21 cellular contexts compared by ENCODE assay signal in genomic region chr2:59910176-59910575, GRCh38.
"Had no signal": no experiment of that assay in that cellular context is flagged by ENCODE, and none has a peak within 500 bp of the region (broad histone marks: within the 10 kb centered on the region; RNA-seq: fewer than 3 reads in every experiment).

No MANE protein-coding gene starts in this region.

- H3K4me1 Mint-ChIP-seq: nephron had no signal

- H3K9me3 ChIP-seq: heart left ventricle, neutrophil, spleen, tibial artery, upper lobe of left lung, uterus had no signal

- H3K27me3 ChIP-seq: neutrophil, spleen, tibial artery, upper lobe of left lung, uterus had no signal

- H3K27ac ChIP-seq: heart left ventricle, neutrophil, spleen, tibial artery, upper lobe of left lung, uterus had no signal

- H3K36me3 Mint-ChIP-seq: stimulated activated memory B cell treated with anti-CD40 and anti-IgM and Interleukin-4, amounts not matched to agents 10 μg/mL and 1 μg/mL and 100 μg/mL, for 72 hours had no signal

- H3K9me3 Mint-ChIP-seq: nephron; stimulated activated memory B cell treated with anti-CD40 and anti-IgM and Interleukin-4, amounts not matched to agents 10 μg/mL and 1 μg/mL and 100 μg/mL, for 72 hours; stimulated activated naive CD8-positive, alpha-beta T cell treated with anti-CD3 and anti-CD28 coated beads, Interleukin-15, Interleukin-2, amounts not matched to agents 100 ng/mL and 50 ng/mL, for 24 hours had no signal

- H3K4me3 Mint-ChIP-seq: nephron; stimulated activated memory B cell treated with anti-CD40 and anti-IgM and Interleukin-4, amounts not matched to agents 10 μg/mL and 1 μg/mL and 100 μg/mL, for 72 hours; stimulated activated naive CD8-positive, alpha-beta T cell treated with anti-CD3 and anti-CD28 coated beads, Interleukin-15, Interleukin-2, amounts not matched to agents 100 ng/mL and 50 ng/mL, for 24 hours had no signal

- DNase-seq: effector CD4-positive, alpha-beta T cell; heart left ventricle; hippocampal formation; left colon; left ventricle myocardium superior; mesenchymal stem cell; midbrain; spleen; stimulated activated CD4-positive, alpha-beta T cell treated with anti-CD3 and anti-CD28 coated beads, Interleukin-15, amount 100 ng/mL, for 24 hours; stimulated activated CD4-positive, alpha-beta T cell treated with anti-CD3 and anti-CD28 coated beads, Interleukin-1b, Interleukin-23, amount 100 ng/mL, for 48 hours; stimulated activated CD4-positive, alpha-beta T cell treated with anti-CD3 and anti-CD28 coated beads, Interleukin-4, amount 100 ng/mL, for 24 hours; tibial artery; upper lobe of left lung; uterus had no signal

- H3K4me3 ChIP-seq: heart left ventricle, lung, spleen, tibial artery, upper lobe of left lung, uterus had no signal

- H3K27ac Mint-ChIP-seq: nephron; stimulated activated memory B cell treated with anti-CD40 and anti-IgM and Interleukin-4, amounts not matched to agents 10 μg/mL and 1 μg/mL and 100 μg/mL, for 72 hours; stimulated activated naive CD8-positive, alpha-beta T cell treated with anti-CD3 and anti-CD28 coated beads, Interleukin-15, Interleukin-2, amounts not matched to agents 100 ng/mL and 50 ng/mL, for 24 hours had no signal

- H3K36me3 ChIP-seq: heart left ventricle, neutrophil, spleen, tibial artery, upper lobe of left lung, uterus had no signal

- ATAC-seq: esophagus mucosa; heart left ventricle; left colon; left ventricle myocardium superior; sciatic nerve; stimulated activated memory B cell treated with anti-CD40 and anti-IgM and Interleukin-4, amounts not matched to agents 10 μg/mL and 1 μg/mL and 100 μg/mL, for 72 hours had no signal

- H3K27me3 Mint-ChIP-seq: stimulated activated memory B cell treated with anti-CD40 and anti-IgM and Interleukin-4, amounts not matched to agents 10 μg/mL and 1 μg/mL and 100 μg/mL, for 72 hours; stimulated activated naive CD8-positive, alpha-beta T cell treated with anti-CD3 and anti-CD28 coated beads, Interleukin-15, Interleukin-2, amounts not matched to agents 100 ng/mL and 50 ng/mL, for 24 hours had no signal

- H3K4me1 ChIP-seq: heart left ventricle, tibial artery, upper lobe of left lung, uterus had no signal
